In genomic region chr12:93347054-93347786, GRCh38 we compare ENCODE assay signal across 1 cellular context.
TF ChIP-seq lines count a peak whose summit lies in the region.

No MANE protein-coding gene starts in this region.

TF ChIP-seq in K562, 482 proteins besides CTCF, POLR2A, EP300 and RAD21 (continued from another document and continues in another):
- TF ChIP-seq MGA (IDR thresholded peaks at IDR 0.05) (no peak), MAFK (IDR thresholded peaks at IDR 0.05; ENCODE audit: low read length) (peak; percentile 90), ZBTB17 (CRISPR knock-in tag; IDR thresholded peaks at IDR 0.05) (no peak), NCOA1 (IDR thresholded peaks at IDR 0.05; ENCODE audit: low read depth) (no peak), ZNF75A (CRISPR knock-in tag; IDR thresholded peaks at IDR 0.05) (no peak), NR3C1 (CRISPR knock-in tag; IDR thresholded peaks at IDR 0.05) (no peak), ZSCAN29 (IDR thresholded peaks at IDR 0.05) (peak; percentile 76), C11orf30 (IDR thresholded peaks at IDR 0.05; ENCODE audit: low read depth) (peak; percentile 98), LEF1 (IDR thresholded peaks at IDR 0.05) (no peak), ZNF79 (CRISPR knock-in tag; IDR thresholded peaks at IDR 0.05; ENCODE audit: low read depth) (no peak), NFIX (CRISPR knock-in tag; IDR thresholded peaks at IDR 0.05; ENCODE audit: low read depth) (no peak), TAF15 (IDR thresholded peaks at IDR 0.05; ENCODE audit: low read depth, low read length) (no peak), PTRF (tag; IDR thresholded peaks at IDR 0.05) (no peak), CEBPG (CRISPR knock-in tag; IDR thresholded peaks at IDR 0.05) (no peak), CEBPG (tag; conservative IDR thresholded peaks at IDR 0.05 in 1 of 2, IDR thresholded peaks at IDR 0.05 in 1 of 2) (no peak), FOXK2 (conservative IDR thresholded peaks at IDR 0.05 in 1 of 2, IDR thresholded peaks at IDR 0.05 in 1 of 2; ENCODE audit: low read depth in 2 of 2) (no peak), ARID4B (CRISPR knock-in tag; IDR thresholded peaks at IDR 0.05) (no peak), ZNF318 (IDR thresholded peaks at IDR 0.05; ENCODE audit: borderline replicate concordance in 1 of 2, low read depth in 1 of 2) (no peak), MEIS2 (IDR thresholded peaks at IDR 0.05; ENCODE audit: partially characterized antibody) (peak; percentile 42), ETS1 (conservative IDR thresholded peaks at IDR 0.05; ENCODE audit: control insufficient read depth, low read depth, low read length) (no peak), CTCFL (IDR thresholded peaks at IDR 0.05; ENCODE audit: borderline replicate concordance, insufficient read depth, low read depth, low read length, poor library complexity, severe bottlenecking) (no peak), ARID2 (IDR thresholded peaks at IDR 0.05) (no peak), BACH1 (tag; IDR thresholded peaks at IDR 0.05) (no peak)
